Comparison of ENCODE assay signal across 10 cellular contexts in the genomic region with DNA sequence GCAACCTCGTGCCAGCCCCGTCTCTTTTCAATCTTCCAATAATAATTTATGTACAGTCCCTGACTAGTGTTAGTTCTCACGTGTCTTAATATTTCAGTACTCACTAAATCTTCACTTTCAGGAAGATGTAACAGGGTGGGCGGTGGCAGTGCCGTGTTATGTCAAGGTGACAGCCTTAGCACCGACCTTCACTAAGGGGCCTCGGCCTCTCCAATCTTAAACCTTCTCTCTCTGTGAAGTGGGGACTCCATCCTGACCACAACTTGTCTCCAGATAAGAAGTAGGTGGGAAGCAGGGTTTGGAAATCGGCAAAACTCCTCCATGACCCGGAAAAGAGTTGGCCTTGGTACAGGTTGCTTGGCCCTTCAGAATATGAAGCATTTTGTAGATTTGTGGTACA.
DNase-seq lines count a peak whose midpoint lies in the region; ATAC-seq and TF ChIP-seq lines count a peak whose summit lies in the region.
"Had no signal": no experiment of that assay in that cellular context is flagged by ENCODE, and none has a peak within 500 bp of the region (broad histone marks: within the 10 kb centered on the region; RNA-seq: fewer than 3 reads in every experiment).

No MANE protein-coding gene starts in this region.

- peaks cover 70% of the 10 kb centered on the region for H3K36me3 Mint-ChIP-seq in dendritic cell treated with granulocyte-macrophage colony-stimulating factor and Interleukin-4, amounts not matched to agents 40 ng/mL and 50 ng/mL, for 4 days (ENCODE audit: low read depth)
- H3K36me3 Mint-ChIP-seq in nephron progenitor cell (ENCODE audit: low read depth), result peaks cover 53% of the 10 kb centered on the region

- H3K4me1 ChIP-seq in DND-41 (ENCODE audit: insufficient read depth, low read length), result peaks cover 66% of the 10 kb centered on the region
- peaks cover 10% of the 10 kb centered on the region for H3K4me1 ChIP-seq in NT2/D1 (ENCODE audit: insufficient read depth, insufficient read length)

- peak overlapping the region; percentile 40 for H3K4me3 Mint-ChIP-seq in dendritic cell treated with granulocyte-macrophage colony-stimulating factor and Interleukin-4, amounts not matched to agents 40 ng/mL and 50 ng/mL, for 4 days
- H3K4me3 Mint-ChIP-seq in nephron progenitor cell, result peak overlapping the region; percentile 94

- intact Hi-C loops in dendritic cell treated with granulocyte-macrophage colony-stimulating factor and Interleukin-4, amounts not matched to agents 40 ng/mL and 50 ng/mL, for 4 days (cut with micrococcal nuclease), result no loop called here

- no peak for ATAC-seq in DND-41 (ENCODE audit: insufficient read depth, low read depth)
- ATAC-seq in GM18858 (IDR thresholded peaks at IDR 0.05; ENCODE audit: unreplicated experiment), result no peak
- no peak for ATAC-seq in GM21526 (IDR thresholded peaks at IDR 0.05; ENCODE audit: low FRiP score, unreplicated experiment)
- ATAC-seq: foreskin keratinocyte, sciatic nerve had no signal

- H3K36me3 ChIP-seq in DND-41 (ENCODE audit: insufficient read depth, low read length) (peaks cover 61% of the 10 kb centered on the region), NT2/D1 (ENCODE audit: insufficient read depth, insufficient read length, low read length) (peaks cover 59% of the 10 kb centered on the region)

- H3K27ac Mint-ChIP-seq in dendritic cell treated with granulocyte-macrophage colony-stimulating factor and Interleukin-4, amounts not matched to agents 40 ng/mL and 50 ng/mL, for 4 days, result peak overlapping the region; percentile 94
- peak overlapping the region; percentile 82 for H3K27ac Mint-ChIP-seq in nephron progenitor cell

- H3K27ac ChIP-seq in DND-41 (ENCODE audit: low read length), result peak overlapping the region; percentile 97

- peaks cover 57% of the 10 kb centered on the region for H4K20me1 ChIP-seq in DND-41 (ENCODE audit: insufficient read depth, low read length)

- H3K9me3 ChIP-seq in DND-41 (ENCODE audit: insufficient read depth, low read length, severe bottlenecking) (no peaks in the 10 kb centered on the region), NT2/D1 (ENCODE audit: insufficient read depth, low read length) (no peaks in the 10 kb centered on the region)

- peak overlapping the region; percentile 96 for H3K4me2 ChIP-seq in DND-41 (ENCODE audit: insufficient read depth, low read length)

- H3K4me3 ChIP-seq in DND-41 (ENCODE audit: low read depth in 1 of 2, low read length in 2 of 2) (peak overlapping the region; percentile 50 to 78; a peak in 3 of 4 replicates), NT2/D1 (ENCODE audit: insufficient read length, low read depth) (peak overlapping the region; percentile 99)

- H3K9ac ChIP-seq in DND-41 (ENCODE audit: low read depth, low read length) (peak overlapping the region; percentile 77), NT2/D1 (ENCODE audit: insufficient read length, low read depth) (peak overlapping the region; percentile 100)

- DNase-seq in DND-41 (no peak), NT2/D1 (ENCODE audit: low read depth, low spot score) (no peak), nephron progenitor cell (no peak), hypothalamus (lab: John Stamatoyannopoulos, UW) (no peak), SIG-M5 (lab: John Stamatoyannopoulos, UW) (no peak)
- DNase-seq: foreskin keratinocyte had no signal

- H3K27me3 ChIP-seq in DND-41 (ENCODE audit: insufficient read depth, low read length, poor library complexity), result no peaks in the 10 kb centered on the region
- no peaks in the 10 kb centered on the region for H3K27me3 ChIP-seq in NT2/D1 (ENCODE audit: insufficient read depth, insufficient read length)
- H3K27me3 ChIP-seq: foreskin keratinocyte had no signal

- no peaks in the 10 kb centered on the region for H3K27me3 Mint-ChIP-seq in dendritic cell treated with granulocyte-macrophage colony-stimulating factor and Interleukin-4, amounts not matched to agents 40 ng/mL and 50 ng/mL, for 4 days
- peaks cover 17% of the 10 kb centered on the region for H3K27me3 Mint-ChIP-seq in nephron progenitor cell (ENCODE audit: low read depth, poor library complexity)

- H3K9me3 Mint-ChIP-seq in dendritic cell treated with granulocyte-macrophage colony-stimulating factor and Interleukin-4, amounts not matched to agents 40 ng/mL and 50 ng/mL, for 4 days, result no peaks in the 10 kb centered on the region
- H3K9me3 Mint-ChIP-seq in nephron progenitor cell, result no peaks in the 10 kb centered on the region

- peaks cover 62% of the 10 kb centered on the region for H3K4me1 Mint-ChIP-seq in dendritic cell treated with granulocyte-macrophage colony-stimulating factor and Interleukin-4, amounts not matched to agents 40 ng/mL and 50 ng/mL, for 4 days (ENCODE audit: low read depth)
- peaks cover 43% of the 10 kb centered on the region for H3K4me1 Mint-ChIP-seq in nephron progenitor cell

- peaks cover 66% of the 10 kb centered on the region for H3K79me2 ChIP-seq in DND-41 (ENCODE audit: insufficient read depth, low read length)

- no peak overlapping the region for H2AFZ ChIP-seq in DND-41 (ENCODE audit: low read depth, low read length)

- TF ChIP-seq CTCF in DND-41 (IDR thresholded peaks at IDR 0.05; ENCODE audit: borderline replicate concordance, extremely low read depth, low read length, poor library complexity, severe bottlenecking) (no peak), nephron progenitor cell (IDR thresholded peaks at IDR 0.05) (no peak)
